ENCODE assay signal across 21 cellular contexts in the genomic region with DNA sequence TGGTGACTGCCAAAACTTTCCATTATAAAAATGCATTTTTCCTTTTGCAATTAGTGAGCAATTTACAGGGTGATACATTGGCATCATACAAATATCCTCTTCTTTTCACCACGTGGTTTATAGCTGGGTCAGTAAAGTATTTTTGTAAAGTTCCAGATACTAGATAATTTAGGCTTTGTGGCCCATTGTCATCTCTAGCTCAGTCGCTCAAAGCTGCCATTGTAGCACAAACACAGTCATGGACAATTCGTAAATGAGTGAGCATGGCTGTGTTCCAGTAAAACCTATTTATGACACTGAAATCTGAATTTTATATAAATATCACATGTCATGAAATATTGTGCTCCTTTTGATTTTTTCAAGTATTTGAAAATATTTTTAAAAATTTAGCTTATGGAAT.
DNase-seq lines count a peak whose midpoint lies in the region; ATAC-seq and TF ChIP-seq lines count a peak whose summit lies in the region.
"Had no signal": no experiment of that assay in that cellular context is flagged by ENCODE, and none has a peak within 500 bp of the region (broad histone marks: within the 10 kb centered on the region; RNA-seq: fewer than 3 reads in every experiment).

No MANE protein-coding gene starts in this region.

- H3K4me3 ChIP-seq in Panc1 (ENCODE audit: low read depth in 2 of 2, low read length in 2 of 2) (no peak overlapping the region), dorsolateral prefrontal cortex (no peak overlapping the region), stomach (no peak overlapping the region)
- H3K4me3 ChIP-seq: A549, GM12878, HAP-1 had no signal

- intact Hi-C loops in Panc1 (cut with micrococcal nuclease; ENCODE audit: unreplicated experiment) = no loop called here
- intact Hi-C loops in dorsolateral prefrontal cortex (cut with DNase I) = loop anchor here in 1 of 2 donors (5.0 kb wide), 1 partner anchor 34 kb away; no protein-coding TSS in a partner anchor
- intact Hi-C loops in stomach (cut with DNase I; ENCODE audit: low total_unique reads) = no loop called here

- ATAC-seq in Panc1 (no peak), esophagus mucosa (no peak)
- ATAC-seq: A549, GM12878 had no signal

- DNase-seq in Panc1 (ENCODE audit: low read depth, low spot score) = no peak
- DNase-seq in dorsolateral prefrontal cortex = no peak
- peak; percentile 43 for DNase-seq in inferior parietal cortex (ENCODE audit: extremely low spot score)
- peak; percentile 76 for DNase-seq in superior temporal gyrus (ENCODE audit: extremely low spot score)
- DNase-seq in stomach = no peak
- DNase-seq in stimulated activated CD4-positive, alpha-beta T cell treated with anti-CD3 and anti-CD28 coated beads, Interleukin-4, amount 100 ng/mL, for 1 hour = no peak
- DNase-seq: 8988T; ACHN; AML-193; C1 segment of cervical spinal cord; Calu3; CD4-positive, alpha-beta memory T cell; COR-L47; DMS53; DND-41; GOT3; HFFc6 had no signal

- CTCF ChIA-PET in Panc1 (lab: Charles Lee) = no interaction called here

- peaks cover 26% of the 10 kb centered on the region for H3K4me1 ChIP-seq in Panc1 (ENCODE audit: control insufficient read depth, insufficient read depth, low read length)
- peaks cover 5 to 21% (median 17%) of the 10 kb centered on the region in 4 donors for H3K4me1 ChIP-seq in stomach
- H3K4me1 ChIP-seq: HAP-1 had no signal

- H3K27me3 ChIP-seq in Panc1 (ENCODE audit: control insufficient read depth, insufficient read depth, low read length) (no peaks in the 10 kb centered on the region), dorsolateral prefrontal cortex (peaks cover 0 to 4% (median 0%) of the 10 kb centered on the region in 45 donors), stomach (peaks cover 0 to 22% (median 4%) of the 10 kb centered on the region in 3 donors)

- in situ Hi-C loops in Panc1 (cut with HindIII; ENCODE audit: low pct_unique_long_range_greater_than_20kb, low sequenced_read_pairs) = no loop called here

- POLR2A ChIA-PET in Panc1 (lab: Charles Lee) = no interaction called here

- H3K27ac ChIP-seq in Panc1 (ENCODE audit: low read length) (peak overlapping the region; percentile 92), dorsolateral prefrontal cortex (peak overlapping the region in 54 of 59 donors; percentile 1 to 96 (median 83)), stomach (no peak overlapping the region)
- H3K27ac ChIP-seq: A549 had no signal

- TF ChIP-seq CTCF in Panc1 (IDR thresholded peaks at IDR 0.05) (no peak), dorsolateral prefrontal cortex (IDR thresholded peaks at IDR 0.05 in 54 of 56, conservative IDR thresholded peaks at IDR 0.05 in 2 of 56; ENCODE audit: low read depth in 1 of 56, partially characterized antibody in 56 of 56) (peak in 1 of 56 donors; percentile 4), stomach (IDR thresholded peaks at IDR 0.05) (no peak)

- no peaks in the 10 kb centered on the region for H3K36me3 ChIP-seq in Panc1 (ENCODE audit: control insufficient read depth, insufficient read depth, low read length)
- H3K36me3 ChIP-seq in stomach = no peaks in the 10 kb centered on the region
- H3K36me3 ChIP-seq: HAP-1 had no signal

- H3K9me3 ChIP-seq in Panc1 (ENCODE audit: control insufficient read depth, insufficient read depth, low read depth, low read length) (no peaks in the 10 kb centered on the region), stomach (no peaks in the 10 kb centered on the region)
- H3K9me3 ChIP-seq: A549, HAP-1 had no signal

- TF ChIP-seq EP300 in stomach (IDR thresholded peaks at IDR 0.05) = no peak

- 56 to 77% (median 58%) methylated on average over 3 of the region's 3 CpGs for WGBS in stomach, 5 donors

- BruUV-seq in Panc1 (replicated peaks; lab: Mats Ljungman, UMichigan) = no TSS peak

- no peak for TF ChIP-seq POLR2A in stomach (IDR thresholded peaks at IDR 0.05)

Comparison
In these comparisons a context has a peak if more than half of its experiments do, and no peak if none do; other contexts are left out.
1. DNase-seq: peak in inferior parietal cortex (single experiment) and superior temporal gyrus (single experiment); none in Panc1 (single experiment), dorsolateral prefrontal cortex (0 of 10), stomach (single experiment) and stimulated activated CD4-positive, alpha-beta T cell treated with anti-CD3 and anti-CD28 coated beads, Interleukin-4, amount 100 ng/mL, for 1 hour (single experiment).
2. H3K27ac ChIP-seq: peak in Panc1 (single experiment) and dorsolateral prefrontal cortex (54 of 59); none in stomach (0 of 5).